Comparison of ENCODE assay signal across 8 cellular contexts in the genomic region with DNA sequence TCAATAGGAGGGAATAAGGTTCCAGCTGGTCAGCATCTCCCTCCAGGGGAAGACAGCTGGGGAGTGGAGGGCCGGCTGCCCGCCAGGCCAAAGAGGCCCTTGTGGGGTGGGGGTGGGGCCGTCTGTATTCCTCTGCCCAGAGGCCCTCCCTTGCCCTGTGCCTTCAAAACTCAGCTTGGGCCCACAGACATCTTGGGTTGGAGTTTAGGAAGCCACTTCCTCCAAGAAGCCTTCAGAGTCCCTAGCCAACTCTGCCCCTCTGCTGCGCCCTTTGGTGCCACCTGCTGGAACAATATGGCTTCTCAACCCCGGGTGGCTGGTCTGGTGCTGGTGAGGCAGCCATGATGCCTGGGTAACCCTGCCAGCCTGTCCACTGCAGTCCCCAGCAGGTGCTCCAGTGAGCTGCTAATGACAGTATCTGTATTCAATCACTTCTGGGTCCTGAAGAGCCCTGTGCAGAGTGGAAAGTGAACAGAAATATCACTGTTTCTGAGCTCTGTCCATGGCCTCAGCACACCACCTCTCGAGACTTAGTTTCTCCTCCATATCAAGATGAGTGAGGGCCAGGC. TPM values are rescaled to one million over a fixed set of nuclear protein-coding genes. Genes with fewer than 3 reads are reported as not detected.
DNase-seq lines count a peak whose midpoint lies in the region; ATAC-seq and TF ChIP-seq lines count a peak whose summit lies in the region.

No MANE protein-coding gene starts in this region.

- no peak overlapping the region for H3K27ac ChIP-seq in osteoblast (ENCODE audit: low read depth, low read length)

- no peaks in the 10 kb centered on the region for H3K9me3 Mint-ChIP-seq in effector memory CD8-positive, alpha-beta T cell

- H3K4me1 Mint-ChIP-seq in effector memory CD8-positive, alpha-beta T cell (ENCODE audit: low read depth in 2 of 2), result peaks cover 14 to 30% of the 10 kb centered on the region in 2 donors

- H3K9me3 ChIP-seq in osteoblast (ENCODE audit: low read depth, low read length), result no peaks in the 10 kb centered on the region

- peak; percentile 85 for ATAC-seq in effector memory CD8-positive, alpha-beta T cell (replicated peaks)
- no peak for ATAC-seq in HG03571 (IDR thresholded peaks at IDR 0.05; ENCODE audit: unreplicated experiment)
- ATAC-seq in GM21786 (IDR thresholded peaks at IDR 0.05; ENCODE audit: unreplicated experiment), result no peak

- H2AFZ ChIP-seq in osteoblast (ENCODE audit: low read length), result no peak overlapping the region

- peaks cover 82% of the 10 kb centered on the region for H4K20me1 ChIP-seq in osteoblast (ENCODE audit: insufficient read depth, low read length)

- no peaks in the 10 kb centered on the region for H3K27me3 Mint-ChIP-seq in effector memory CD8-positive, alpha-beta T cell

- H3K36me3 Mint-ChIP-seq in effector memory CD8-positive, alpha-beta T cell (ENCODE audit: insufficient read depth), result peaks cover 29% of the 10 kb centered on the region

- H3K4me3 ChIP-seq in osteoblast (ENCODE audit: insufficient read depth, low read length), result no peak overlapping the region

- H3K4me3 Mint-ChIP-seq in effector memory CD8-positive, alpha-beta T cell, result no peak overlapping the region

- peaks cover 41% of the 10 kb centered on the region for H3K4me1 ChIP-seq in osteoblast (ENCODE audit: insufficient read depth, low read length)

- peak; percentile 26 for DNase-seq in GDM1 (lab: John Stamatoyannopoulos, UW)
- DNase-seq in Kasumi-1 (lab: John Stamatoyannopoulos, UW), result peak; percentile 43 to 62
- peak; percentile 87 for DNase-seq in activated CD4-positive, alpha-beta T cell treated with anti-CD3 and anti-CD28 coated beads for 48 hours
- peak; percentile 41 to 63 (median 59) for DNase-seq in effector memory CD8-positive, alpha-beta T cell
- DNase-seq in osteoblast (ENCODE audit: insufficient read length, low spot score, missing footprints), result peak; percentile 88
- no peak for DNase-seq in OCI-M2 (lab: John Stamatoyannopoulos, UW; ENCODE audit: unreplicated experiment)

- no peaks in the 10 kb centered on the region for H3K27me3 ChIP-seq in osteoblast (ENCODE audit: insufficient read depth, low read length)

- H3K4me2 ChIP-seq in osteoblast (ENCODE audit: insufficient read depth, low read length), result no peak overlapping the region

- TF ChIP-seq CTCF in osteoblast (IDR thresholded peaks at IDR 0.05; ENCODE audit: extremely low read depth, low read depth, low read length), result peak; percentile 50

- H3K27ac Mint-ChIP-seq in effector memory CD8-positive, alpha-beta T cell, result peak overlapping the region; percentile 53 to 80

- H3K36me3 ChIP-seq in osteoblast (ENCODE audit: insufficient read depth, low read length), result peaks cover 10% of the 10 kb centered on the region

- peaks cover 86% of the 10 kb centered on the region for H3K79me2 ChIP-seq in osteoblast (ENCODE audit: insufficient read depth, low read length)

RNA-seq across cellular contexts. Expression of a gene that starts 16.7 kb away (rescaled TPM):
- total RNA-seq in osteoblast, result not detected in 2 replicates

RNA-seq across cellular contexts. Expression of a gene that starts 31.3 kb away (rescaled TPM):
- total RNA-seq in osteoblast, result 9.0 and 13.3 TPM in 2 replicates

RNA-seq across cellular contexts. Expression of a gene that starts 33.4 kb away (rescaled TPM):
- total RNA-seq in osteoblast, result 146 and 158 TPM in 2 replicates

RNA-seq across cellular contexts. Expression of a gene that starts 35.8 kb away (rescaled TPM):
- not detected in 2 replicates for total RNA-seq in osteoblast

RNA-seq across cellular contexts. Expression of a gene that starts 54.3 kb away (rescaled TPM):
- 0.59 and 0.72 TPM in 2 replicates for total RNA-seq in osteoblast
